ENCODE assay signal across 8 cellular contexts in the genomic region with DNA sequence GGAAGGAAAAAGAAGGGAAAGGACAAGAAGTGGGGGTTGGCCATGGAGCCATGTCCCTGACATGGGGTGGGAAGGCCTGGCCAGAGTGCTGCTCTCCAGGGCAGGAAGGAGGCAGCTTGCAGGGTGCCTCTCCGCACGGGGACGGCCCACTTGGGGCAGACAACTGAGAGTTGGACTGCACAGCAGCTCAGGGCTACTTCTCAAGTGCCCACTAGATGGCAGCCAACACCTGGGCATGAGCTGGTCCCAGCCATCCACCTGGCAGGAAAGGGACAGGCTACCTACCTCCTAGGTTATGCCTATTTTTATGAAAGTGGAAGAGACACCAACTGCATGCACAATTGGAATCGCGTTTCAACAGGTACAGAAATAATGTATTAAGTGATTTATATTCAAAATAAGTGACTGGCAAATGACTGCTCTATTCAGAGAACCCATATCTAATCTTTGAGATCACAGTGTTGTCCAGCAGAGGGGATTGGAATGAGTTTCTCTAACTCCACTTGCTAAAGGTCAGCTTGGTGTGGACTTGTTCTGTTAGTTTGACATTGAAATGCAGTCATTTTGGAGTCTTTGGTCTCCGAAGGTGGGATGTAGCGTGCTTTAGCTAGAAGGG.
DNase-seq lines count a peak whose midpoint lies in the region; ATAC-seq lines count a peak whose summit lies in the region.

No MANE protein-coding gene starts in this region.

- H2BK120ac ChIP-seq in mesenchymal stem cell (ENCODE audit: low read depth, low read length): no peak overlapping the region

- no peak overlapping the region for H2BK5ac ChIP-seq in mesenchymal stem cell (ENCODE audit: low read depth, low read length, poor library complexity, severe bottlenecking)

- H3K9ac ChIP-seq in mesenchymal stem cell (ENCODE audit: low read length): peak overlapping the region; percentile 49

- no peak overlapping the region for H4K8ac ChIP-seq in mesenchymal stem cell (ENCODE audit: low read length)

- peak; percentile 76 to 80 for ATAC-seq in CD4-positive, CD25-positive, alpha-beta regulatory T cell (ENCODE audit: low read depth in 2 of 2)
- peak; percentile 81 for ATAC-seq in GM19372 (IDR thresholded peaks at IDR 0.05; ENCODE audit: low read depth, unreplicated experiment)
- ATAC-seq in HG03469 (IDR thresholded peaks at IDR 0.05; ENCODE audit: unreplicated experiment): peak; percentile 80
- peak; percentile 99 for ATAC-seq in activated CD8-positive, alpha-beta T cell treated with anti-CD3 and anti-CD28 coated beads, Interleukin-2, amount 10 ng/mL, durations not matched to agents 7 days and 5 days

- H3K4me3 Mint-ChIP-seq in CD4-positive, CD25-positive, alpha-beta regulatory T cell: no peak overlapping the region
- no peak overlapping the region for H3K4me3 Mint-ChIP-seq in activated CD8-positive, alpha-beta T cell treated with anti-CD3 and anti-CD28 coated beads, Interleukin-2, amount 10 ng/mL, durations not matched to agents 7 days and 5 days

- H3K4me2 ChIP-seq in mesenchymal stem cell (ENCODE audit: low read length, poor library complexity, severe bottlenecking): no peak overlapping the region

- no peak overlapping the region for H3K4ac ChIP-seq in mesenchymal stem cell (ENCODE audit: low read depth in 1 of 2, low read length in 2 of 2)

- peaks cover 9% of the 10 kb centered on the region for H3K27me3 Mint-ChIP-seq in CD4-positive, CD25-positive, alpha-beta regulatory T cell
- no peaks in the 10 kb centered on the region for H3K27me3 Mint-ChIP-seq in activated CD8-positive, alpha-beta T cell treated with anti-CD3 and anti-CD28 coated beads, Interleukin-2, amount 10 ng/mL, durations not matched to agents 7 days and 5 days (ENCODE audit: low read depth)

- CTCF ChIA-PET in activated CD8-positive, alpha-beta T cell treated with anti-CD3 and anti-CD28 coated beads, Interleukin-2, amount 10 ng/mL, durations not matched to agents 7 days and 5 days (lab: Charles Lee): interaction anchor here (0.6 to 7.4 kb wide), 60 partner anchors 9 to 1041 kb away, joined by 3 to 244 read pairs (median 4); a partner anchor contains a TSS

- no peak overlapping the region for H3K14ac ChIP-seq in mesenchymal stem cell (ENCODE audit: low read length in 2 of 2)

- H3K27ac Mint-ChIP-seq in CD4-positive, CD25-positive, alpha-beta regulatory T cell: no peak overlapping the region
- no peak overlapping the region for H3K27ac Mint-ChIP-seq in activated CD8-positive, alpha-beta T cell treated with anti-CD3 and anti-CD28 coated beads, Interleukin-2, amount 10 ng/mL, durations not matched to agents 7 days and 5 days

- H2AFZ ChIP-seq in mesenchymal stem cell (ENCODE audit: low read depth, low read length): no peak overlapping the region

- DNase-seq in CD4-positive, CD25-positive, alpha-beta regulatory T cell: peak; percentile 40 to 75 (median 65)
- peak; percentile 69 for DNase-seq in NCI-H774 (lab: John Stamatoyannopoulos, UW)
- DNase-seq in activated CD8-positive, alpha-beta T cell treated with anti-CD3 and anti-CD28 coated beads, Interleukin-2, amount 10 ng/mL, durations not matched to agents 7 days and 5 days: peak; percentile 83
- DNase-seq in effector CD8-positive, alpha-beta T cell (lab: John Stamatoyannopoulos, UW): peak; percentile 49
- peak; percentile 75 for DNase-seq in mesenchymal stem cell
- DNase-seq in stimulated activated CD8-positive, alpha-beta memory T cell treated with anti-CD3 and anti-CD28 coated beads, Interleukin-2, amount 100 ng/mL, for 1 hour (ENCODE audit: low read depth in 2 of 2): peak; percentile 40 to 58

- POLR2A ChIA-PET in activated CD8-positive, alpha-beta T cell treated with anti-CD3 and anti-CD28 coated beads, Interleukin-2, amount 10 ng/mL, durations not matched to agents 7 days and 5 days (lab: Charles Lee): interaction anchor here (1.6 kb wide), 1 partner anchor 511 kb away, joined by 5 read pairs; no protein-coding TSS in a partner anchor

- H3K23ac ChIP-seq in mesenchymal stem cell (ENCODE audit: low read length in 2 of 2): no peak overlapping the region

- H2BK15ac ChIP-seq in mesenchymal stem cell (ENCODE audit: low read depth, poor library complexity, severe bottlenecking): no peak overlapping the region

- H3K36me3 ChIP-seq in CD4-positive, CD25-positive, alpha-beta regulatory T cell (ENCODE audit: control insufficient read depth, insufficient read depth, low read length): no peaks in the 10 kb centered on the region
- no peaks in the 10 kb centered on the region for H3K36me3 ChIP-seq in mesenchymal stem cell (ENCODE audit: control insufficient read depth in 1 of 2, insufficient read depth in 2 of 2, low read depth in 1 of 2, low read length in 2 of 2)

- no peak overlapping the region for H2AK5ac ChIP-seq in mesenchymal stem cell (ENCODE audit: low read length, severe bottlenecking)

- no peaks in the 10 kb centered on the region for H3K9me3 ChIP-seq in CD4-positive, CD25-positive, alpha-beta regulatory T cell (ENCODE audit: control insufficient read depth in 2 of 2, low read length in 2 of 2)
- no peaks in the 10 kb centered on the region for H3K9me3 ChIP-seq in mesenchymal stem cell (ENCODE audit: control insufficient read depth, low read length)

- no peak overlapping the region for H3K18ac ChIP-seq in mesenchymal stem cell (ENCODE audit: low read depth in 1 of 2, low read length in 2 of 2)

- H4K91ac ChIP-seq in mesenchymal stem cell (ENCODE audit: low read length): no peak overlapping the region

- no peaks in the 10 kb centered on the region for H3K27me3 ChIP-seq in CD4-positive, CD25-positive, alpha-beta regulatory T cell (ENCODE audit: control insufficient read depth, insufficient read depth, low read length)
- no peaks in the 10 kb centered on the region for H3K27me3 ChIP-seq in mesenchymal stem cell (ENCODE audit: control insufficient read depth in 1 of 2, insufficient read depth in 1 of 2, low read length in 2 of 2)

- H3K36me3 Mint-ChIP-seq in CD4-positive, CD25-positive, alpha-beta regulatory T cell: no peaks in the 10 kb centered on the region
- H3K36me3 Mint-ChIP-seq in activated CD8-positive, alpha-beta T cell treated with anti-CD3 and anti-CD28 coated beads, Interleukin-2, amount 10 ng/mL, durations not matched to agents 7 days and 5 days (ENCODE audit: low read depth): no peaks in the 10 kb centered on the region

- no peak overlapping the region for H3K27ac ChIP-seq in CD4-positive, CD25-positive, alpha-beta regulatory T cell (ENCODE audit: insufficient read depth, low read length, poor library complexity, severe bottlenecking)
- no peak overlapping the region for H3K27ac ChIP-seq in mesenchymal stem cell (ENCODE audit: low read length, poor library complexity, severe bottlenecking)

- 17% methylated on average over 5 of the region's 7 CpGs for WGBS in mesenchymal stem cell

- no peak overlapping the region for H3K4me3 ChIP-seq in CD4-positive, CD25-positive, alpha-beta regulatory T cell (ENCODE audit: low read depth, low read length)
- no peak overlapping the region for H3K4me3 ChIP-seq in mesenchymal stem cell (ENCODE audit: insufficient read depth in 1 of 2, low read depth in 1 of 2, low read length in 2 of 2)

- no peaks in the 10 kb centered on the region for H3K4me1 ChIP-seq in CD4-positive, CD25-positive, alpha-beta regulatory T cell (ENCODE audit: control insufficient read depth, insufficient read depth, low read length, poor library complexity, severe bottlenecking)
- peaks cover 3% of the 10 kb centered on the region for H3K4me1 ChIP-seq in mesenchymal stem cell (ENCODE audit: control insufficient read depth, insufficient read depth, low read depth, low read length)

- H3K4me1 Mint-ChIP-seq in CD4-positive, CD25-positive, alpha-beta regulatory T cell: no peaks in the 10 kb centered on the region
- peaks cover 4% of the 10 kb centered on the region for H3K4me1 Mint-ChIP-seq in activated CD8-positive, alpha-beta T cell treated with anti-CD3 and anti-CD28 coated beads, Interleukin-2, amount 10 ng/mL, durations not matched to agents 7 days and 5 days (ENCODE audit: low read depth)

- no peaks in the 10 kb centered on the region for H3K9me3 Mint-ChIP-seq in CD4-positive, CD25-positive, alpha-beta regulatory T cell
- H3K9me3 Mint-ChIP-seq in activated CD8-positive, alpha-beta T cell treated with anti-CD3 and anti-CD28 coated beads, Interleukin-2, amount 10 ng/mL, durations not matched to agents 7 days and 5 days (ENCODE audit: insufficient read depth): no peaks in the 10 kb centered on the region

- H3K79me1 ChIP-seq in mesenchymal stem cell (replicated peaks; ENCODE audit: low read length, poor library complexity, severe bottlenecking): no peaks in the 10 kb centered on the region

- no peak overlapping the region for H2BK12ac ChIP-seq in mesenchymal stem cell (ENCODE audit: low read length in 2 of 2)
